In the genomic region with DNA sequence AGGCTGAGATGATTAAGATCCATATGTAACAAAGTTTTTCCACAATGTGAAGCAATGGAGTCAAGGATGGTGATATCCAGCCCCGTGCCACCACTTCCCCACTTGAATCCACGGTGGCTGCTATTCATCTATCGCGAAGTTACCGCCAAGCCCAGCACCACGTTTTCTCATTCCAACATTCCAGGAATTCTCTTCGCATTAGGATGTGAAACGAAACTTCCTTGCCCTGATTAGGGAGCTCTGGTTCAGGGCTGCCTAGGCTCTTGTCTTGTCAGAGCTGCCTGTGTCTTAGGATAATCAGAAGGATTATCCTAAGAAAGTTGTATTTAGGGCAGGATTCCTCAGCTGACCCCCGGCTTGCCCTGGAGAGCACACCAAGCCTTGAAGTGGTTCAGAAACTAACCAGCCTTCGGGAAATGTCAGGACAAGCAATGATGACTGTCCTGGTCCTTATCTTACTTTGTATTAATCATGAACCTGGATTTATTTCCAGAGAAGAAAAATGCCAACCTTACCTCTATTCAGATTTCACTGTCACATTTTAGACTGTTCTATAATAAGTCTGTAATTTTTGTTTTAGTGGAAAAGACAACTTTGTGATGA, we compare ENCODE assay signal across 10 cellular contexts.
DNase-seq lines count a peak whose midpoint lies in the region; ATAC-seq and TF ChIP-seq lines count a peak whose summit lies in the region.
"Had no signal": no experiment of that assay in that cellular context is flagged by ENCODE, and none has a peak within 500 bp of the region (broad histone marks: within the 10 kb centered on the region; RNA-seq: fewer than 3 reads in every experiment).

No MANE protein-coding gene starts in this region.

- no peak overlapping the region for H3K27ac Mint-ChIP-seq in stimulated activated effector memory CD8-positive, alpha-beta T cell treated with anti-CD3 and anti-CD28 coated beads, Interleukin-12 subunit alpha, Interleukin-12 subunit beta, amount 100 ng/mL, for 72 hours
- H3K27ac Mint-ChIP-seq: activated B cell treated with CpG ODN at 0.5 μM for 24 hours, memory B cell had no signal

- no peak overlapping the region for H3K4me3 Mint-ChIP-seq in stimulated activated effector memory CD8-positive, alpha-beta T cell treated with anti-CD3 and anti-CD28 coated beads, Interleukin-12 subunit alpha, Interleukin-12 subunit beta, amount 100 ng/mL, for 72 hours
- H3K4me3 Mint-ChIP-seq: activated B cell treated with CpG ODN at 0.5 μM for 24 hours, memory B cell had no signal

- H3K36me3 Mint-ChIP-seq in stimulated activated effector memory CD8-positive, alpha-beta T cell treated with anti-CD3 and anti-CD28 coated beads, Interleukin-12 subunit alpha, Interleukin-12 subunit beta, amount 100 ng/mL, for 72 hours = no peaks in the 10 kb centered on the region
- H3K36me3 Mint-ChIP-seq: memory B cell had no signal

- peaks cover 0 to 34% (median 18%) of the 10 kb centered on the region in 4 donors for H3K4me1 ChIP-seq in tibial artery

- H3K27me3 ChIP-seq in tibial artery = no peaks in the 10 kb centered on the region

- H3K9me3 ChIP-seq in tibial artery = no peaks in the 10 kb centered on the region

- ATAC-seq in stimulated activated effector memory CD8-positive, alpha-beta T cell treated with anti-CD3 and anti-CD28 coated beads, Interleukin-12 subunit alpha, Interleukin-12 subunit beta, amount 100 ng/mL, for 72 hours = no peak

- no peak for TF ChIP-seq CTCF in tibial artery (IDR thresholded peaks at IDR 0.05)

- intact Hi-C loops in tibial artery (cut with DNase I; ENCODE audit: low total_unique reads) = no loop called here

- no peaks in the 10 kb centered on the region for H3K9me3 Mint-ChIP-seq in stimulated activated effector memory CD8-positive, alpha-beta T cell treated with anti-CD3 and anti-CD28 coated beads, Interleukin-12 subunit alpha, Interleukin-12 subunit beta, amount 100 ng/mL, for 72 hours
- H3K9me3 Mint-ChIP-seq: activated B cell treated with CpG ODN at 0.5 μM for 24 hours, memory B cell had no signal

- H3K4me1 Mint-ChIP-seq in stimulated activated effector memory CD8-positive, alpha-beta T cell treated with anti-CD3 and anti-CD28 coated beads, Interleukin-12 subunit alpha, Interleukin-12 subunit beta, amount 100 ng/mL, for 72 hours = no peaks in the 10 kb centered on the region
- H3K4me1 Mint-ChIP-seq: activated B cell treated with CpG ODN at 0.5 μM for 24 hours, memory B cell had no signal

- peak overlapping the region; percentile 57 to 73 for H3K27ac ChIP-seq in tibial artery

- H3K36me3 ChIP-seq in tibial artery = no peaks in the 10 kb centered on the region

- peak; percentile 45 for DNase-seq in LoVo (ENCODE audit: low spot score)
- peak; percentile 51 for DNase-seq in dedifferentiated amniotic fluid mesenchymal stem cell (ENCODE audit: extremely low spot score)
- DNase-seq in iris pigment epithelial cell (ENCODE audit: low read depth) = peak; percentile 62
- no peak for DNase-seq in tibial artery
- no peak for DNase-seq in stimulated activated effector memory CD8-positive, alpha-beta T cell treated with anti-CD3 and anti-CD28 coated beads, Interleukin-12 subunit alpha, Interleukin-12 subunit beta, amount 100 ng/mL, for 72 hours (ENCODE audit: low spot score in 2 of 2)
- no peak for DNase-seq in stimulated activated CD4-positive, alpha-beta T cell treated with anti-CD3 and anti-CD28 coated beads, Interleukin-2, amount 100 ng/mL, for 24 hours
- DNase-seq in SHP77 treated with DMSO at 0.1 percent for 48 hours (lab: John Stamatoyannopoulos, UW) = no peak
- DNase-seq in stimulated activated CD4-positive, alpha-beta T cell treated with anti-CD3 and anti-CD28 coated beads, Interleukin-12 subunit alpha, Interleukin-12 subunit beta, amount 100 ng/mL, for 4 hours = no peak
- DNase-seq: activated B cell treated with CpG ODN at 0.5 μM for 24 hours had no signal

- H3K4me3 ChIP-seq in tibial artery = peak overlapping the region in 1 of 2 donors; percentile 5

Comparison
In these comparisons a context has a peak if more than half of its experiments do, and no peak if none do; other contexts are left out.
1. DNase-seq: peak in LoVo (single experiment), dedifferentiated amniotic fluid mesenchymal stem cell (single experiment) and iris pigment epithelial cell (single experiment); none in tibial artery (0 of 2), stimulated activated effector memory CD8-positive, alpha-beta T cell treated with anti-CD3 and anti-CD28 coated beads, Interleukin-12 subunit alpha, Interleukin-12 subunit beta, amount 100 ng/mL, for 72 hours (0 of 2), stimulated activated CD4-positive, alpha-beta T cell treated with anti-CD3 and anti-CD28 coated beads, Interleukin-2, amount 100 ng/mL, for 24 hours (0 of 2), SHP77 treated with DMSO at 0.1 percent for 48 hours (single experiment) and stimulated activated CD4-positive, alpha-beta T cell treated with anti-CD3 and anti-CD28 coated beads, Interleukin-12 subunit alpha, Interleukin-12 subunit beta, amount 100 ng/mL, for 4 hours (single experiment).